ENCODE assay signal across 18 cellular contexts in the genomic region with DNA sequence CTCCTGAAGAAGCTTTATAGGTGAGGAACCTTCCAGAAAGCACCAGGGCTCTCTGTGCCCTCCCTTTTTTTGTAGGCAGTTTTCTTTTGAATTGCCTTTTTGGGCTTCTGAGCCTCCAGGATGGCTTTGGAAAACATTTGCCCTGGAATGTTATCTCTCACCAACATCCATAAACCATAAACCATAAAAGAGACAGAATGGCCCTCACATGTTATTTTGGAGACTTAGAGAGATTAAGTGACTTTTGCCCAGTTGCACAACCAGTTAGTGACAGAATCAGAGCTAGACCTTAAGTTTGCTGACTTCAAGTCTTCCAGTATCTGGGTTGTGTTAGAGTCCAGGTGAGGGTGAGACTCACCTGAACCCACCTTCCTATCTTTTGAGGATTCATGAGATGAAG.
DNase-seq lines count a peak whose midpoint lies in the region; ATAC-seq, FAIRE-seq and TF ChIP-seq lines count a peak whose summit lies in the region.
"Had no signal": no experiment of that assay in that cellular context is flagged by ENCODE, and none has a peak within 500 bp of the region (broad histone marks: within the 10 kb centered on the region; RNA-seq: fewer than 3 reads in every experiment).

No MANE protein-coding gene starts in this region.

- RAD21 ChIA-PET in HCT116 (lab: Charles Lee; ENCODE audit: low non-redundant PET in 1 of 2, low total read pairs in 2 of 2, uncharacterized antibody in 2 of 2, unreplicated experiment in 2 of 2) = no interaction called here

- H3K27me3 Mint-ChIP-seq in brain = peaks cover 89% of the 10 kb centered on the region
- H3K27me3 Mint-ChIP-seq: CD4-positive, alpha-beta memory T cell had no signal

- TF ChIP-seq RAD21 in HCT116 (IDR thresholded peaks at IDR 0.05; ENCODE audit: low read depth) (no peak), HepG2 (CRISPR knock-in tag; IDR thresholded peaks at IDR 0.05) (no peak)

- TF ChIP-seq POLR2A in HCT116 (IDR thresholded peaks at IDR 0.05; ENCODE audit: borderline replicate concordance, extremely low read depth, insufficient read depth, insufficient read length) (no peak), HepG2 (IDR thresholded peaks at IDR 0.05; ENCODE audit: insufficient read depth in 1 of 2, low read depth in 2 of 2, low read length in 2 of 2) (no peak)

- H3K4me2 ChIP-seq in HCT116 (ENCODE audit: low read length) (peak overlapping the region; percentile 14; the same call in 1 of the 2 replicates), HepG2 (ENCODE audit: low read depth, low read length) (peak overlapping the region; percentile 59), smooth muscle cell (peak overlapping the region; percentile 59)
- H3K4me2 ChIP-seq: A549, GM23338 had no signal

- peaks cover 19% of the 10 kb centered on the region for H3K36me3 Mint-ChIP-seq in brain

- H3K9ac ChIP-seq in HCT116 (ENCODE audit: low read length) (no peak overlapping the region), HepG2 (ENCODE audit: insufficient read depth, low read depth, low read length) (no peak overlapping the region; the same call in 1 of the 2 replicates), smooth muscle cell (ENCODE audit: low read depth) (no peak overlapping the region)

- H3K4me3 ChIP-seq in HCT116 (replicated peaks in 1 of 2; ENCODE audit: low read depth in 1 of 2, low read length in 2 of 2) = no peak overlapping the region
- H3K4me3 ChIP-seq in HepG2 (replicated peaks in 1 of 3; ENCODE audit: insufficient read depth in 1 of 3, low read depth in 2 of 3, low read length in 3 of 3) = no peak overlapping the region
- no peak overlapping the region for H3K4me3 ChIP-seq in smooth muscle cell
- H3K4me3 ChIP-seq: A549, GM23338 had no signal

- TF ChIP-seq EP300 in HepG2 (IDR thresholded peaks at IDR 0.05; ENCODE audit: low read depth in 2 of 2, low read length in 2 of 2) = no peak
- TF ChIP-seq EP300 in HepG2 (CRISPR knock-in tag; IDR thresholded peaks at IDR 0.05; ENCODE audit: borderline replicate concordance) = no peak

- H3K36me3 ChIP-seq in HCT116 (ENCODE audit: control insufficient read depth in 1 of 2, insufficient read depth in 2 of 2, low read length in 2 of 2) (no peaks in the 10 kb centered on the region), HepG2 (replicated peaks in 1 of 2; ENCODE audit: control insufficient read depth in 1 of 2, insufficient read depth in 2 of 2, low read length in 2 of 2) (no peaks in the 10 kb centered on the region; a peak in 1 of 5 replicates), smooth muscle cell (ENCODE audit: low read depth) (no peaks in the 10 kb centered on the region)
- H3K36me3 ChIP-seq: BE2C had no signal

- H3K27me3 ChIP-seq in HCT116 (ENCODE audit: insufficient read depth, low read length) = no peaks in the 10 kb centered on the region
- H3K27me3 ChIP-seq in HepG2 (ENCODE audit: control insufficient read depth in 1 of 2, insufficient read depth in 2 of 2, low read length in 2 of 2) = no peaks in the 10 kb centered on the region
- H3K27me3 ChIP-seq in smooth muscle cell (ENCODE audit: low read depth) = no peaks in the 10 kb centered on the region
- H3K27me3 ChIP-seq: BE2C had no signal

- H4K20me1 ChIP-seq in HCT116 (ENCODE audit: insufficient read depth) = no peaks in the 10 kb centered on the region
- H4K20me1 ChIP-seq in HepG2 (ENCODE audit: insufficient read depth, low read length) = no peaks in the 10 kb centered on the region
- H4K20me1 ChIP-seq in smooth muscle cell (ENCODE audit: low read depth) = peaks cover 5% of the 10 kb centered on the region

- TF ChIP-seq CTCF in HCT116 (IDR thresholded peaks at IDR 0.05 in 2 of 3, conservative IDR thresholded peaks at IDR 0.05 in 1 of 3; ENCODE audit: borderline replicate concordance in 1 of 3, insufficient read depth in 1 of 3, low read depth in 2 of 3, low read length in 2 of 3) (no peak), brain (conservative IDR thresholded peaks at IDR 0.05) (no peak), HepG2 (CRISPR knock-in tag; IDR thresholded peaks at IDR 0.05) (no peak), smooth muscle cell (IDR thresholded peaks at IDR 0.05; ENCODE audit: borderline replicate concordance, insufficient read depth, poor library complexity, severe bottlenecking) (no peak), GM20000 (IDR thresholded peaks at IDR 0.05; ENCODE audit: extremely low read depth, missing control alignments) (no peak)

- no peak for ATAC-seq in HCT116
- no peak for ATAC-seq in HepG2
- no peak for ATAC-seq in GM21367 (IDR thresholded peaks at IDR 0.05; ENCODE audit: unreplicated experiment)

- peaks cover 29% of the 10 kb centered on the region for H3K4me1 Mint-ChIP-seq in brain
- H3K4me1 Mint-ChIP-seq: CD4-positive, alpha-beta memory T cell had no signal

- H3K27ac ChIP-seq in HCT116 (ENCODE audit: low read depth, low read length) (peak overlapping the region; percentile 13; the same call in 1 of the 2 replicates), HepG2 (ENCODE audit: extremely low read length, insufficient read depth, low read length) (peak overlapping the region; percentile 76), smooth muscle cell (ENCODE audit: low read depth) (peak overlapping the region; percentile 0)
- H3K27ac ChIP-seq: A549, C4-2B had no signal

- H3K9me3 Mint-ChIP-seq in brain = peaks cover 0 to 14% (median 3%) of the 10 kb centered on the region in 5 experiments
- H3K9me3 Mint-ChIP-seq: GM23338 had no signal

- peak overlapping the region in 3 of 5 experiments; percentile 39 to 87 (median 50) for H3K27ac Mint-ChIP-seq in brain

- H3K79me2 ChIP-seq in HCT116 (ENCODE audit: insufficient read depth, low read length) (no peaks in the 10 kb centered on the region), HepG2 (ENCODE audit: insufficient read depth, low read length) (no peaks in the 10 kb centered on the region), smooth muscle cell (ENCODE audit: low read depth) (no peaks in the 10 kb centered on the region)

- H3K4me1 ChIP-seq in HCT116 (ENCODE audit: control insufficient read depth in 1 of 2, insufficient read depth in 2 of 2, low read length in 2 of 2) (peaks cover 28 to 30% of the 10 kb centered on the region in 2 experiments), HepG2 (ENCODE audit: insufficient read depth, low read length) (peaks cover 59% of the 10 kb centered on the region), smooth muscle cell (ENCODE audit: low read depth) (peaks cover 13% of the 10 kb centered on the region)
- H3K4me1 ChIP-seq: A549 had no signal

- intact Hi-C loops in HCT116 (cut with micrococcal nuclease) = no loop called here
- intact Hi-C loops in HepG2 (cut with micrococcal nuclease; ENCODE audit: unreplicated experiment) = loop anchor here (5.0 kb wide), 3 partner anchors 53 to 208 kb away; no protein-coding TSS in a partner anchor

- H3K9me3 ChIP-seq in HCT116 (ENCODE audit: control insufficient read depth in 1 of 2, insufficient read depth in 1 of 2, low read depth in 1 of 2, low read length in 2 of 2) (no peaks in the 10 kb centered on the region), HepG2 (ENCODE audit: low read length) (no peaks in the 10 kb centered on the region), smooth muscle cell (replicated peaks; ENCODE audit: low read depth) (no peaks in the 10 kb centered on the region)
- H3K9me3 ChIP-seq: A549, BE2C had no signal

- FAIRE-seq in HepG2 (lab: Jason Lieb, UNC) = no peak
- FAIRE-seq: A549, D721Med, GM12892, GM19239 had no signal

- H3K4me3 Mint-ChIP-seq in brain = no peak overlapping the region
- H3K4me3 Mint-ChIP-seq: GM23338 had no signal

- POLR2A ChIA-PET in HCT116 (lab: Charles Lee) (no interaction called here), HepG2 (lab: Yijun Ruan, JAX) (interaction anchor here (1.0 to 2.3 kb wide), 6 partner anchors 14 to 166 kb away, joined by 3 to 10 read pairs (median 5); a partner anchor contains a TSS)

- DNase-seq in HCT116 (ENCODE audit: low read depth, low spot score) = no peak
- DNase-seq in HepG2 (ENCODE audit: low spot score) = peak; percentile 16
- no peak for DNase-seq in smooth muscle cell (lab: John Stamatoyannopoulos, UW; ENCODE audit: unreplicated experiment)
- no peak for DNase-seq in NCI-H510A (lab: John Stamatoyannopoulos, UW)
- no peak for DNase-seq in GM20000 (ENCODE audit: low spot score)
- no peak for DNase-seq in stimulated activated CD4-positive, alpha-beta T cell treated with anti-CD3 and anti-CD28 coated beads, Interleukin-2, amount 100 ng/mL, for 48 hours
- DNase-seq: CD4-positive, alpha-beta memory T cell; DMS153; GDM1 had no signal

- no peaks in the 10 kb centered on the region for H3K9me2 ChIP-seq in HCT116 (ENCODE audit: insufficient read depth)

- H3F3A ChIP-seq in smooth muscle cell (ENCODE audit: low read depth) = peaks cover 18% of the 10 kb centered on the region

- BruUV-seq in HCT116 (replicated peaks; lab: Mats Ljungman, UMichigan) = no TSS peak
- no TSS peak for BruUV-seq in HepG2 (replicated peaks; lab: Mats Ljungman, UMichigan)

- no peak overlapping the region for H2AFZ ChIP-seq in HCT116 (ENCODE audit: low read depth, low read length, poor library complexity, severe bottlenecking)
- H2AFZ ChIP-seq in HepG2 (ENCODE audit: low read length) = no peak overlapping the region
- no peak overlapping the region for H2AFZ ChIP-seq in smooth muscle cell (ENCODE audit: low read depth)
- H2AFZ ChIP-seq: GM23338 had no signal

- in situ Hi-C loops in HepG2 (cut with HindIII; ENCODE audit: extremely low pct_ligation_motif_present, low pct_unique_long_range_greater_than_20kb) = loop anchor here (5.0 kb wide), 1 partner anchor 162 kb away; a partner anchor contains a TSS

- CTCF ChIA-PET in HCT116 (lab: Charles Lee) (interaction anchor here (1.5 to 2.5 kb wide), 2 partner anchors 17 kb away, joined by 3 to 8 read pairs; no protein-coding TSS in a partner anchor), HepG2 (lab: Yijun Ruan, JAX; ENCODE audit: low intra/inter-chr PET ratio, low total read pairs) (no interaction called here)

TF ChIP-seq in HepG2, 621 proteins besides CTCF, POLR2A, EP300 and RAD21 (continues in another document):
- TF ChIP-seq ZNF878 (CRISPR knock-in tag; IDR thresholded peaks at IDR 0.05) (0 out of 2 replicates have a peak, but pooled peaks have one; percentile 13), ZNF224 (CRISPR knock-in tag; IDR thresholded peaks at IDR 0.05) (no peak)
- TF ChIP-seq, protein P1, sequence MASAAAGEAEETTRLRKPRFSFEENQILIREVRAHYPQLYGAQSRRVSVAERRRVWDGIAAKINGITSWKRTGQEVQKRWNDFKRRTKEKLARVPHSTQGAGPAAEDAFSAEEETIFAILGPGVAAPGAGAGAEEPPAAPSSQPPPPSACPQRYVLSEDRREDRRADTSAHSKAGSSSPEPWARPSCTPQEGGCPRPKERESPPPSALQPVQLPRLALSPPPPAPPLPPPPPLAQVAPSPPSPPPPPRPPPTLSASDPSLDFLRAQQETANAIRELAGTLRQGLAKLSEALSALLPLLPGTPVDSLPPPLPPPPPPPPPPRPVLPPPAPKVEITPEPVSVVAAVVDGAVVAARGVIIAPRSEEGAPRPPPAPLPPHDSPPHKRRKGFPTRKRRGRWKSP (CRISPR knock-in tag; IDR thresholded peaks at IDR 0.05) = 0 out of 2 replicates have a peak, but pooled peaks have one; percentile 17

Comparison
In these comparisons a context has a peak if more than half of its experiments do, and no peak if none do; other contexts are left out.
1. H3K27ac ChIP-seq: peak in every context shown above with its lines; median percentile 76 in HepG2; 13 in HCT116; 0 in smooth muscle cell.